11 cellular contexts compared by ENCODE assay signal in the genomic region with DNA sequence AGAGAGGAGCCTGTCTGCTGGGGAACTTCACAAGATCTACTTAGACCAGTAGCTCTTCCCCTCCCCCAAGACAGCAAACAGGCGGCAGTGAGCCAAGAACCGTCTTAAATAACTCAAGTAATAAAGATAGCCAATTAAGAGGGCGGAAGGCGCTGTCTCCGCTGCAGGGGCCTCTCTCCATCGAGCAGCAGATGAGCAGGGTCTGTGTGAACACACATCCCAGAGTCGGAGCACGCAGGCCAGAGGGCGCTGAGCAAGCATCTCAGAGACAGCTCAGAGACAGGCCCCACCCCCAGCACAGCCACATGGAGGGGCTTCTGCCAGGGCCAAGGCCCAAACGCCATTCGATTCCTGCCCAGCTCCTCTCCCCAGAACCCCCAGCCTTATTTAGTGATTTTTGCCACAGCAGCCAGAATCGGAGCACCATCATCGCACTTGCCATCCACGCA. TPM values are rescaled to one million over a fixed set of nuclear protein-coding genes. Genes with fewer than 3 reads are reported as not detected.
A peak's percentile ranks its signal among the peaks of the same experiment; 100 is the strongest.
DNase-seq lines count a peak whose midpoint lies in the region; ATAC-seq, FAIRE-seq and TF ChIP-seq lines count a peak whose summit lies in the region.
"Had no signal": no experiment of that assay in that cellular context is flagged by ENCODE, and none has a peak within 500 bp of the region (broad histone marks: within the 10 kb centered on the region; RNA-seq: fewer than 3 reads in every experiment).

No MANE protein-coding gene starts in this region.

- H3K27ac ChIP-seq in A549, result peak overlapping the region; percentile 53 to 75; a peak in 5 of 6 replicates
- H3K27ac ChIP-seq: ovary had no signal

- ATAC-seq in A549, result no peak
- no peak for ATAC-seq in memory B cell (ENCODE audit: low read depth)
- ATAC-seq in GM19324 (IDR thresholded peaks at IDR 0.05; ENCODE audit: low FRiP score, unreplicated experiment), result no peak

- peaks cover 89% of the 10 kb centered on the region for H3K4me1 Mint-ChIP-seq in brain
- H3K4me1 Mint-ChIP-seq in memory B cell, result peaks cover 46% of the 10 kb centered on the region

- FAIRE-seq in A549 (lab: Jason Lieb, UNC), result no peak
- FAIRE-seq in H54 (lab: Jason Lieb, UNC), result no peak
- FAIRE-seq in HTR-8/SVneo (lab: Jason Lieb, UNC), result no peak

- POLR2A ChIA-PET in A549 (lab: Yijun Ruan, JAX), result no interaction called here

- H3K4me2 ChIP-seq in A549, result peak overlapping the region; percentile 38

- peaks cover 4% of the 10 kb centered on the region for H3K27me3 Mint-ChIP-seq in brain
- no peaks in the 10 kb centered on the region for H3K27me3 Mint-ChIP-seq in memory B cell
- H3K27me3 Mint-ChIP-seq: stimulated activated naive CD8-positive, alpha-beta T cell treated with anti-CD3 and anti-CD28 coated beads, Interleukin-15, Interleukin-2, amounts not matched to agents 100 ng/mL and 50 ng/mL, for 24 hours had no signal

- H3K27ac Mint-ChIP-seq in brain (peak overlapping the region; percentile 35 to 94 (median 86)), memory B cell (peak overlapping the region; percentile 7)
- H3K27ac Mint-ChIP-seq: stimulated activated naive CD8-positive, alpha-beta T cell treated with anti-CD3 and anti-CD28 coated beads, Interleukin-15, Interleukin-2, amounts not matched to agents 100 ng/mL and 50 ng/mL, for 24 hours had no signal

- no peak overlapping the region for H3K4me3 ChIP-seq in A549
- no peak overlapping the region for H3K4me3 ChIP-seq in LNCaP clone FGC (ENCODE audit: low read depth, low read length)
- H3K4me3 ChIP-seq: ovary had no signal

- H3K4me3 Mint-ChIP-seq in brain, result peak overlapping the region in 4 of 5 experiments; percentile 5 to 45 (median 26)
- no peak overlapping the region for H3K4me3 Mint-ChIP-seq in memory B cell
- H3K4me3 Mint-ChIP-seq: stimulated activated naive CD8-positive, alpha-beta T cell treated with anti-CD3 and anti-CD28 coated beads, Interleukin-15, Interleukin-2, amounts not matched to agents 100 ng/mL and 50 ng/mL, for 24 hours had no signal

- H3K9me3 Mint-ChIP-seq in brain (peaks cover 0 to 3% (median 0%) of the 10 kb centered on the region in 5 experiments), memory B cell (no peaks in the 10 kb centered on the region)
- H3K9me3 Mint-ChIP-seq: stimulated activated naive CD8-positive, alpha-beta T cell treated with anti-CD3 and anti-CD28 coated beads, Interleukin-15, Interleukin-2, amounts not matched to agents 100 ng/mL and 50 ng/mL, for 24 hours had no signal

- peaks cover 83% of the 10 kb centered on the region for H3K4me1 ChIP-seq in A549

- 89% methylated on average over 14 of the region's 14 CpGs for WGBS in A549 (ENCODE audit: missing lambda C conversion rate)

- CTCF ChIA-PET in A549 (lab: Yijun Ruan, JAX), result interaction anchor here (1.2 to 4.4 kb wide), 5 partner anchors 10 to 150 kb away, joined by 3 to 23 read pairs (median 7); no protein-coding TSS in a partner anchor

- TF ChIP-seq CTCF in A549 (IDR thresholded peaks at IDR 0.05) (no peak), LNCaP clone FGC (IDR thresholded peaks at IDR 0.05; ENCODE audit: control insufficient read depth, extremely low read depth, insufficient read depth) (no peak), brain (conservative IDR thresholded peaks at IDR 0.05) (no peak)

- TF ChIP-seq POLR2A in A549 (IDR thresholded peaks at IDR 0.05; ENCODE audit: low read length), result no peak
- no peak for TF ChIP-seq POLR2A in H54 (IDR thresholded peaks at IDR 0.05; ENCODE audit: low read depth, low read length)

- TF ChIP-seq RAD21 in A549 (conservative IDR thresholded peaks at IDR 0.05 in 1 of 2, IDR thresholded peaks at IDR 0.05 in 1 of 2), result no peak

- H3K36me3 Mint-ChIP-seq in brain (no peaks in the 10 kb centered on the region), memory B cell (peaks cover 3% of the 10 kb centered on the region)

- no peaks in the 10 kb centered on the region for H3K9me3 ChIP-seq in A549
- H3K9me3 ChIP-seq: ovary had no signal

- DNase-seq in A549 (ENCODE audit: low read depth in 1 of 2, low spot score in 1 of 2) (no peak), LNCaP clone FGC (ENCODE audit: low read depth) (peak; percentile 46), memory B cell (ENCODE audit: low spot score in 2 of 2) (no peak), HPDE6-E6E7 (ENCODE audit: extremely low spot score) (no peak), H54 (ENCODE audit: insufficient read length, low spot score) (no peak), HTR-8/SVneo (ENCODE audit: insufficient read length, low spot score) (no peak)
- DNase-seq: DND-41 had no signal

- no peak for TF ChIP-seq EP300 in A549 (IDR thresholded peaks at IDR 0.05)

TF ChIP-seq in A549, 52 proteins besides CTCF, POLR2A, EP300 and RAD21:
- TF ChIP-seq, protein P1, sequence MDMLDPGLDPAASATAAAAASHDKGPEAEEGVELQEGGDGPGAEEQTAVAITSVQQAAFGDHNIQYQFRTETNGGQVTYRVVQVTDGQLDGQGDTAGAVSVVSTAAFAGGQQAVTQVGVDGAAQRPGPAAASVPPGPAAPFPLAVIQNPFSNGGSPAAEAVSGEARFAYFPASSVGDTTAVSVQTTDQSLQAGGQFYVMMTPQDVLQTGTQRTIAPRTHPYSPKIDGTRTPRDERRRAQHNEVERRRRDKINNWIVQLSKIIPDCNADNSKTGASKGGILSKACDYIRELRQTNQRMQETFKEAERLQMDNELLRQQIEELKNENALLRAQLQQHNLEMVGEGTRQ (IDR thresholded peaks at IDR 0.05), result no peak
- TF ChIP-seq KDM1A (IDR thresholded peaks at IDR 0.05; ENCODE audit: low read depth) (no peak), FOSB (CRISPR knock-in tag; IDR thresholded peaks at IDR 0.05) (no peak), HEYL (CRISPR knock-in tag; IDR thresholded peaks at IDR 0.05) (no peak), ESRRA (IDR thresholded peaks at IDR 0.05; ENCODE audit: borderline replicate concordance, low read length) (no peak), MAX (IDR thresholded peaks at IDR 0.05) (no peak)
- TF ChIP-seq, protein P2, sequence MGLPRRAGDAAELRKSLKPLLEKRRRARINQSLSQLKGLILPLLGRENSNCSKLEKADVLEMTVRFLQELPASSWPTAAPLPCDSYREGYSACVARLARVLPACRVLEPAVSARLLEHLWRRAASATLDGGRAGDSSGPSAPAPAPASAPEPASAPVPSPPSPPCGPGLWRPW (IDR thresholded peaks at IDR 0.05), result no peak

RNA-seq across cellular contexts. Expression of gene IFFO2, which starts 11.1 kb away (rescaled TPM):
- polyA plus RNA-seq in A549 (2011; rRNA removed), result 23.0 and 24.3 TPM in 2 replicates
- 43.9 and 44.0 TPM in 2 replicates for polyA plus RNA-seq in A549 (2012; cell fraction: cytosol; rRNA removed)
- 93.7 and 96.0 TPM in 2 replicates for polyA plus RNA-seq in A549 (2012; cell fraction: nucleus; rRNA removed)
- 50.1 to 57.5 TPM (median 53.9 TPM) in 3 replicates for polyA plus RNA-seq in A549 (2017; fragmentation: RNase III; extraction: RNeasy Plus Mini Kit Qiagen cat#74134 plus additional on column Dnase treatment)
- 24.2 and 31.1 TPM in 2 replicates for polyA minus RNA-seq in A549 (2011; rRNA and poly(A)+ RNA removed)
- 5.8 TPM for polyA plus RNA-seq in brain (ENCODE audit: insufficient read depth, low read depth, low replicate concordance)

RNA-seq across cellular contexts. Expression of gene ALDH4A1, which starts 43.1 kb away (rescaled TPM):
- polyA plus RNA-seq in A549 (2011; rRNA removed) (9.4 and 9.7 TPM in 2 replicates), A549 (2017; fragmentation: RNase III; extraction: RNeasy Plus Mini Kit Qiagen cat#74134 plus additional on column Dnase treatment) (14.7 to 17.1 TPM (median 15.4 TPM) in 3 replicates), brain (ENCODE audit: insufficient read depth, low read depth, low replicate concordance) (52.0 TPM)
- 17.8 and 20.9 TPM in 2 replicates for polyA plus RNA-seq in A549 (2012; cell fraction: cytosol; rRNA removed)
- polyA plus RNA-seq in A549 (2012; cell fraction: nucleus; rRNA removed), result 44.6 and 47.4 TPM in 2 replicates
- 12.0 and 13.4 TPM in 2 replicates for polyA minus RNA-seq in A549 (2011; rRNA and poly(A)+ RNA removed)
